ENCODE assay signal across 5 cellular contexts in genomic region chr1:40606160-40606559, GRCh38.
"Had no signal": no experiment of that assay in that cellular context is flagged by ENCODE, and none has a peak within 500 bp of the region (broad histone marks: within the 10 kb centered on the region; RNA-seq: fewer than 3 reads in every experiment).

No MANE protein-coding gene starts in this region.

- H3K27ac ChIP-seq: HL-60 had no signal

- H3K27ac Mint-ChIP-seq: GM23338, HFFc6, IgD-negative memory B cell had no signal

- H3K4me3 ChIP-seq: GM23338, HAP-1 had no signal

- H3K4me1 ChIP-seq: HAP-1 had no signal

- H3K4me3 Mint-ChIP-seq: GM23338, HFFc6, IgD-negative memory B cell had no signal

- H2AFZ ChIP-seq: GM23338 had no signal

- H3K9me3 Mint-ChIP-seq: HFFc6, IgD-negative memory B cell had no signal

- H3K36me3 Mint-ChIP-seq: IgD-negative memory B cell had no signal

- H3K4me1 Mint-ChIP-seq: GM23338, IgD-negative memory B cell had no signal

- DNase-seq: HFFc6 had no signal

- H3K4me2 ChIP-seq: GM23338 had no signal

- H3K9me3 ChIP-seq: HAP-1 had no signal
